ENCODE assay signal across 8 cellular contexts in the genomic region with DNA sequence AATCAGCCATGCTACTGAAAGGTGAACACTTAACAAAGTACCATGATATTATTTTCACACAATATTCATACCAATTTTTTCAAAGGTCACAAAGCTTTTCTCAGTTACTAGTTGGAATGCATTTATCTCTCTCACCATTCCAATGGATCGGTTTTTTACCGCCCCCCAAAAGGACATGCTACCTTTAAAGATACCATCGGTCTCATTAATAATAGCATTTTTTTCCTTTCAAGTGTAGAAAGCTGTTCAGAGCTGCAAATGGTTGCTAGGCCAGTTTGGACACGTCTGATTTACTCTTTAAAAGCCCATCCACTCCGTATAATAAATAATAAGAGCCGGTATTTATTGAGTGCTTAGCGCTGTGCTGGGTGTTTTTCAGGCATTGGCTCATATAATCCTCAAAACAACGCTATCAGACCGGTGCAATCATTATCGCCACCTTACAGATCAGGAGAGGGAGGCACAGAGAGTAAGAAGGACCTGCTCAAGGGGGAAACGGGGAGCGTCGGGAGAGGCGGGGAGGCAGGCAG. TPM values are rescaled to one million over a fixed set of nuclear protein-coding genes. Genes with fewer than 3 reads are reported as not detected.
A peak's percentile ranks its signal among the peaks of the same experiment; 100 is the strongest.
DNase-seq lines count a peak whose midpoint lies in the region; ATAC-seq, FAIRE-seq and TF ChIP-seq lines count a peak whose summit lies in the region.

No MANE protein-coding gene starts in this region.

- H3K9me3 Mint-ChIP-seq in GM23338, result no peaks in the 10 kb centered on the region; the same call in 2 of the 3 replicates
- H3K9me3 Mint-ChIP-seq in glutamatergic neuron (ENCODE audit: unreplicated experiment), result peaks cover 10% of the 10 kb centered on the region

- H3K4me1 Mint-ChIP-seq in GM23338 (peaks cover 52% of the 10 kb centered on the region), glutamatergic neuron (ENCODE audit: low read depth, unreplicated experiment) (peaks cover 35% of the 10 kb centered on the region)

- H3K4me1 ChIP-seq in GM23338 (ENCODE audit: insufficient read depth) (peaks cover 34% of the 10 kb centered on the region), psoas muscle (peaks cover 34% of the 10 kb centered on the region)

- H3K27ac ChIP-seq in GM23338 (ENCODE audit: low read depth), result no peak overlapping the region
- no peak overlapping the region for H3K27ac ChIP-seq in SK-N-MC
- peak overlapping the region; percentile 74 for H3K27ac ChIP-seq in psoas muscle

- TF ChIP-seq CTCF in GM23338 (conservative IDR thresholded peaks at IDR 0.05; ENCODE audit: low read depth in 2 of 2), result no peak
- TF ChIP-seq CTCF in glutamatergic neuron (IDR thresholded peaks at IDR 0.05; ENCODE audit: partially characterized antibody, unreplicated experiment), result no peak
- TF ChIP-seq CTCF in psoas muscle (IDR thresholded peaks at IDR 0.05), result no peak

- H3K9ac ChIP-seq in SK-N-MC (ENCODE audit: insufficient read length), result no peak overlapping the region

- FAIRE-seq in frontal cortex (lab: Jason Lieb, UNC), result no peak

- H3K27me3 Mint-ChIP-seq in GM23338 (ENCODE audit: insufficient read depth, low read depth, poor library complexity) (peaks cover 12% of the 10 kb centered on the region), glutamatergic neuron (ENCODE audit: unreplicated experiment) (peaks cover 10% of the 10 kb centered on the region)

- ATAC-seq in GM23338 (peak; percentile 49), psoas muscle (no peak), GM18517 (IDR thresholded peaks at IDR 0.05; ENCODE audit: unreplicated experiment) (no peak), HG02610 (IDR thresholded peaks at IDR 0.05; ENCODE audit: unreplicated experiment) (no peak)

- no peaks in the 10 kb centered on the region for H3K9me2 ChIP-seq in GM23338 (ENCODE audit: insufficient read depth)

- intact Hi-C loops in psoas muscle (cut with DNase I), result loop anchor here in 1 of 2 donors (5.0 kb wide), 1 partner anchor 33 kb away; a partner anchor contains a TSS

- DNase-seq in GM23338 (ENCODE audit: low spot score) (no peak), SK-N-MC (ENCODE audit: low read depth, low spot score) (no peak), glutamatergic neuron (no peak), psoas muscle (no peak), NK-92 (lab: John Stamatoyannopoulos, UW; ENCODE audit: unreplicated experiment) (no peak), frontal cortex (ENCODE audit: low spot score in 2 of 2) (no peak)

- H3K36me3 Mint-ChIP-seq in GM23338 (ENCODE audit: low read depth) (peaks cover 9% of the 10 kb centered on the region; the same call in 2 of the 3 replicates), glutamatergic neuron (ENCODE audit: unreplicated experiment) (peaks cover 5% of the 10 kb centered on the region)

- H3K27me3 ChIP-seq in GM23338 (ENCODE audit: insufficient read depth), result peaks cover 25% of the 10 kb centered on the region
- no peaks in the 10 kb centered on the region for H3K27me3 ChIP-seq in psoas muscle (ENCODE audit: insufficient read depth in 3 of 3, low read length in 2 of 3)

- H3K36me3 ChIP-seq in GM23338 (ENCODE audit: insufficient read depth), result no peaks in the 10 kb centered on the region
- H3K36me3 ChIP-seq in SK-N-MC (ENCODE audit: insufficient read depth, low read length), result no peaks in the 10 kb centered on the region
- H3K36me3 ChIP-seq in psoas muscle (ENCODE audit: insufficient read depth in 1 of 2, low read depth in 1 of 2), result no peaks in the 10 kb centered on the region

- H3K4me3 ChIP-seq in GM23338, result peak overlapping the region; percentile 73
- H3K4me3 ChIP-seq in SK-N-MC, result peak overlapping the region; percentile 80
- peak overlapping the region; percentile 71 for H3K4me3 ChIP-seq in psoas muscle

- H3K27ac Mint-ChIP-seq in GM23338, result no peak overlapping the region; the same call in 1 of the 2 replicates
- peak overlapping the region; percentile 91 for H3K27ac Mint-ChIP-seq in glutamatergic neuron (ENCODE audit: unreplicated experiment)

- WGBS in psoas muscle, 3 donors, result 5 to 11% (median 7%) methylated on average over 14 of the region's 14 CpGs

- H3K79me2 ChIP-seq in GM23338 (replicated peaks; ENCODE audit: insufficient read depth), result peaks cover 48% of the 10 kb centered on the region

- H3K4me3 Mint-ChIP-seq in GM23338 (peak overlapping the region; percentile 90), glutamatergic neuron (ENCODE audit: unreplicated experiment) (peak overlapping the region; percentile 99)

- H3K9me3 ChIP-seq in SK-N-MC (ENCODE audit: low read depth, low read length) (no peaks in the 10 kb centered on the region), psoas muscle (no peaks in the 10 kb centered on the region)

- peaks cover 4% of the 10 kb centered on the region; the same call in 1 of the 2 replicates for H4K20me1 ChIP-seq in GM23338 (replicated peaks; ENCODE audit: insufficient read depth)

- no peaks in the 10 kb centered on the region for H3F3A ChIP-seq in GM23338 (replicated peaks; ENCODE audit: low read depth)

- H2AFZ ChIP-seq in GM23338, result 0 out of 2 replicates have a peak overlapping the region, but pooled peaks have one; percentile 33

- peak overlapping the region; percentile 83 for H3K4me2 ChIP-seq in GM23338

TF ChIP-seq in GM23338, 12 proteins besides CTCF, POLR2A, EP300 and RAD21 (continues in another document):
- TF ChIP-seq EZH2phosphoT487 (IDR thresholded peaks at IDR 0.05; ENCODE audit: unreplicated experiment) (no peak), POLR2AphosphoS5 (IDR thresholded peaks at IDR 0.05; ENCODE audit: low read depth) (no peak), ZNF114 (CRISPR knock-in tag; IDR thresholded peaks at IDR 0.05) (no peak), NANOG (IDR thresholded peaks at IDR 0.05; ENCODE audit: borderline replicate concordance) (no peak), ZNF331 (CRISPR knock-in tag; IDR thresholded peaks at IDR 0.05; ENCODE audit: low read depth) (no peak)
- TF ChIP-seq, protein P1, sequence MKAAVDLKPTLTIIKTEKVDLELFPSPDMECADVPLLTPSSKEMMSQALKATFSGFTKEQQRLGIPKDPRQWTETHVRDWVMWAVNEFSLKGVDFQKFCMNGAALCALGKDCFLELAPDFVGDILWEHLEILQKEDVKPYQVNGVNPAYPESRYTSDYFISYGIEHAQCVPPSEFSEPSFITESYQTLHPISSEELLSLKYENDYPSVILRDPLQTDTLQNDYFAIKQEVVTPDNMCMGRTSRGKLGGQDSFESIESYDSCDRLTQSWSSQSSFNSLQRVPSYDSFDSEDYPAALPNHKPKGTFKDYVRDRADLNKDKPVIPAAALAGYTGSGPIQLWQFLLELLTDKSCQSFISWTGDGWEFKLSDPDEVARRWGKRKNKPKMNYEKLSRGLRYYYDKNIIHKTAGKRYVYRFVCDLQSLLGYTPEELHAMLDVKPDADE (IDR thresholded peaks at IDR 0.05), result no peak
- TF ChIP-seq, protein P2, sequence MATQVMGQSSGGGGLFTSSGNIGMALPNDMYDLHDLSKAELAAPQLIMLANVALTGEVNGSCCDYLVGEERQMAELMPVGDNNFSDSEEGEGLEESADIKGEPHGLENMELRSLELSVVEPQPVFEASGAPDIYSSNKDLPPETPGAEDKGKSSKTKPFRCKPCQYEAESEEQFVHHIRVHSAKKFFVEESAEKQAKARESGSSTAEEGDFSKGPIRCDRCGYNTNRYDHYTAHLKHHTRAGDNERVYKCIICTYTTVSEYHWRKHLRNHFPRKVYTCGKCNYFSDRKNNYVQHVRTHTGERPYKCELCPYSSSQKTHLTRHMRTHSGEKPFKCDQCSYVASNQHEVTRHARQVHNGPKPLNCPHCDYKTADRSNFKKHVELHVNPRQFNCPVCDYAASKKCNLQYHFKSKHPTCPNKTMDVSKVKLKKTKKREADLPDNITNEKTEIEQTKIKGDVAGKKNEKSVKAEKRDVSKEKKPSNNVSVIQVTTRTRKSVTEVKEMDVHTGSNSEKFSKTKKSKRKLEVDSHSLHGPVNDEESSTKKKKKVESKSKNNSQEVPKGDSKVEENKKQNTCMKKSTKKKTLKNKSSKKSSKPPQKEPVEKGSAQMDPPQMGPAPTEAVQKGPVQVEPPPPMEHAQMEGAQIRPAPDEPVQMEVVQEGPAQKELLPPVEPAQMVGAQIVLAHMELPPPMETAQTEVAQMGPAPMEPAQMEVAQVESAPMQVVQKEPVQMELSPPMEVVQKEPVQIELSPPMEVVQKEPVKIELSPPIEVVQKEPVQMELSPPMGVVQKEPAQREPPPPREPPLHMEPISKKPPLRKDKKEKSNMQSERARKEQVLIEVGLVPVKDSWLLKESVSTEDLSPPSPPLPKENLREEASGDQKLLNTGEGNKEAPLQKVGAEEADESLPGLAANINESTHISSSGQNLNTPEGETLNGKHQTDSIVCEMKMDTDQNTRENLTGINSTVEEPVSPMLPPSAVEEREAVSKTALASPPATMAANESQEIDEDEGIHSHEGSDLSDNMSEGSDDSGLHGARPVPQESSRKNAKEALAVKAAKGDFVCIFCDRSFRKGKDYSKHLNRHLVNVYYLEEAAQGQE (IDR thresholded peaks at IDR 0.05; ENCODE audit: unreplicated experiment), result no peak

RNA-seq across cellular contexts. Expression of a gene that starts 35.0 kb away (rescaled TPM):
- total RNA-seq in GM23338 (2014; rRNA removed; shearing (Covaris generic)), result 65.4 and 71.0 TPM in 2 replicates
- polyA plus RNA-seq in GM23338 (2016; fragmentation: Nextera tagmentation; extraction: Ambion mirVana), result 8.2 and 9.5 TPM in 2 replicates
- total RNA-seq in glutamatergic neuron (ENCODE audit: unreplicated experiment), result 278 TPM
- 100 to 1,000 TPM in 1 of 4 donors, 10 to 100 TPM in 3; 37.4 to 147 (median 77.1) TPM for total RNA-seq in psoas muscle
- 10 to 100 TPM in 1 of 3 donors, 1 to 10 TPM in 2; 4.8 to 18.2 (median 6.2) TPM for polyA plus RNA-seq in psoas muscle
- total RNA-seq in frontal cortex, result 19.2 TPM
